34 cellular contexts compared by ENCODE assay signal in the genomic region with DNA sequence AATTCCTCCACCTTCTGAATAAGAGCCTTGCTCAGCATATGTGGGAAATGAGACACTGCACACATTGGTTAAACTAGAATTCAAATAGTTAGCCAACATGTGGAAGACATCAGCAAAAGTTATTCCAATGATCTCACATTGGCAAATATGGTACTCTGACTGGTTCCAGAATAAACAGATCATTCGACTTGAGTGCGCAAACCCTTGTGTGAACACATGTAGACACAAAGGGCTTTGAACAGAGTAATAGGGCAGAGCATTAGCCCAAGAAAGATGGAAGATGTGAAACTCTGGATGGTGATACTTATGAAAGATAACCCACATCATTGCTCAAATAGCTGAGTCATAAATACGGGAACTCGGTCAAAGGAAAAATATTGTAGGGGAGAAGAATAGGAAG.
DNase-seq lines count a peak whose midpoint lies in the region; ATAC-seq, FAIRE-seq and TF ChIP-seq lines count a peak whose summit lies in the region.
"Had no signal": no experiment of that assay in that cellular context is flagged by ENCODE, and none has a peak within 500 bp of the region (broad histone marks: within the 10 kb centered on the region; RNA-seq: fewer than 3 reads in every experiment).

No MANE protein-coding gene starts in this region.

- in situ Hi-C loops in GM13977 (cut with MboI; ENCODE audit: low pct_unique_long_range_greater_than_20kb, low sequenced_read_pairs, unreplicated experiment): no loop called here

- H3K79me2 ChIP-seq in keratinocyte (ENCODE audit: control insufficient read depth, insufficient read depth, low read length) (no peaks in the 10 kb centered on the region), PC-9 (ENCODE audit: low read depth) (no peaks in the 10 kb centered on the region)

- H3K36me3 Mint-ChIP-seq in type B pancreatic cell: peaks cover 4% of the 10 kb centered on the region
- no peaks in the 10 kb centered on the region for H3K36me3 Mint-ChIP-seq in activated T-helper 17 cell treated with anti-CD3 and anti-CD28 coated beads, Interleukin-2, amount 50 U/mL, for 72 hours (ENCODE audit: low read depth)
- H3K36me3 Mint-ChIP-seq: IgD-negative memory B cell, naive B cell had no signal

- peak overlapping the region; percentile 10 for H3K27ac Mint-ChIP-seq in type B pancreatic cell
- H3K27ac Mint-ChIP-seq in activated T-helper 17 cell treated with anti-CD3 and anti-CD28 coated beads, Interleukin-2, amount 50 U/mL, for 72 hours: no peak overlapping the region
- H3K27ac Mint-ChIP-seq: activated CD8-positive, alpha-beta T cell treated with anti-CD3 and anti-CD28 coated beads for 36 hours; IgD-negative memory B cell; naive B cell had no signal

- CTCF ChIA-PET in PC-9 (lab: Charles Lee): no interaction called here

- TF ChIP-seq CTCF in fibroblast of the aortic adventitia (IDR thresholded peaks at IDR 0.05; ENCODE audit: insufficient read depth, low read length) (no peak), keratinocyte (optimal IDR thresholded peaks at IDR 0.05 in 1 of 3, IDR thresholded peaks at IDR 0.05 in 1 of 3, conservative IDR thresholded peaks at IDR 0.05 in 1 of 3; ENCODE audit: extremely low read depth in 1 of 3, insufficient read depth in 2 of 3, low read length in 3 of 3) (no peak), type B pancreatic cell (conservative IDR thresholded peaks at IDR 0.05) (no peak), GM13977 (IDR thresholded peaks at IDR 0.05; ENCODE audit: extremely low read depth, insufficient read depth, missing control alignments) (no peak), PC-9 (conservative IDR thresholded peaks at IDR 0.05) (no peak)

- no peak for FAIRE-seq in keratinocyte (lab: Jason Lieb, UNC)
- FAIRE-seq: GM12892, islet of Langerhans had no signal

- intact Hi-C loops in PC-9 (cut with micrococcal nuclease; ENCODE audit: unreplicated experiment): no loop called here

- peak overlapping the region; percentile 44 for H3K4me2 ChIP-seq in keratinocyte (ENCODE audit: control insufficient read depth, extremely low read depth, insufficient read depth, low read depth, low read length)
- H3K4me2 ChIP-seq in PC-9: no peak overlapping the region
- H3K4me2 ChIP-seq: BLaER1 treated with 17β-estradiol and CSF1 and Interleukin-3, amounts not matched to agents 10 nM and 100 nM had no signal

- H3K9me3 ChIP-seq in keratinocyte (ENCODE audit: control insufficient read depth, low read depth, low read length): no peaks in the 10 kb centered on the region
- H3K9me3 ChIP-seq in PC-9 (ENCODE audit: insufficient read depth, low read depth): no peaks in the 10 kb centered on the region
- H3K9me3 ChIP-seq: BLaER1 treated with 17β-estradiol and CSF1 and Interleukin-3, amounts not matched to agents 10 nM and 100 nM; left lung; neutrophil; Peyer's patch; sigmoid colon; transverse colon had no signal

- H4K20me1 ChIP-seq in keratinocyte (ENCODE audit: control insufficient read depth, extremely low read depth, insufficient read depth, low read length): no peaks in the 10 kb centered on the region
- no peaks in the 10 kb centered on the region for H4K20me1 ChIP-seq in PC-9 (ENCODE audit: insufficient read depth)
- H4K20me1 ChIP-seq: BLaER1 treated with 17β-estradiol and CSF1 and Interleukin-3, amounts not matched to agents 10 nM and 100 nM had no signal

- H3K4me1 Mint-ChIP-seq in type B pancreatic cell (ENCODE audit: unreplicated experiment): peaks cover 5% of the 10 kb centered on the region
- H3K4me1 Mint-ChIP-seq in activated T-helper 17 cell treated with anti-CD3 and anti-CD28 coated beads, Interleukin-2, amount 50 U/mL, for 72 hours: no peaks in the 10 kb centered on the region
- H3K4me1 Mint-ChIP-seq: IgD-negative memory B cell, naive B cell had no signal

- H3K36me3 ChIP-seq in keratinocyte (ENCODE audit: control insufficient read depth in 2 of 2, extremely low read depth in 1 of 2, insufficient read depth in 2 of 2, low read length in 2 of 2) (no peaks in the 10 kb centered on the region), PC-9 (ENCODE audit: low read depth) (no peaks in the 10 kb centered on the region)
- H3K36me3 ChIP-seq: BLaER1 treated with 17β-estradiol and CSF1 and Interleukin-3, amounts not matched to agents 10 nM and 100 nM; left lung; neutrophil; Peyer's patch; sigmoid colon; transverse colon had no signal

- H3K4me3 Mint-ChIP-seq in type B pancreatic cell: no peak overlapping the region
- H3K4me3 Mint-ChIP-seq in activated T-helper 17 cell treated with anti-CD3 and anti-CD28 coated beads, Interleukin-2, amount 50 U/mL, for 72 hours: no peak overlapping the region
- H3K4me3 Mint-ChIP-seq: activated CD8-positive, alpha-beta T cell treated with anti-CD3 and anti-CD28 coated beads for 36 hours; IgD-negative memory B cell; naive B cell had no signal

- H3K27me3 ChIP-seq in keratinocyte (ENCODE audit: control insufficient read depth, extremely low read depth, insufficient read depth, low read length) (no peaks in the 10 kb centered on the region), PC-9 (ENCODE audit: insufficient read depth, low read depth) (no peaks in the 10 kb centered on the region)
- H3K27me3 ChIP-seq: BLaER1 treated with 17β-estradiol and CSF1 and Interleukin-3, amounts not matched to agents 10 nM and 100 nM; left lung; neutrophil; Peyer's patch; sigmoid colon; transverse colon had no signal

- no peaks in the 10 kb centered on the region for H3F3A ChIP-seq in PC-9 (ENCODE audit: insufficient read depth, low read depth)

- H3K9me3 Mint-ChIP-seq in type B pancreatic cell: no peaks in the 10 kb centered on the region
- peaks cover 11% of the 10 kb centered on the region for H3K9me3 Mint-ChIP-seq in activated T-helper 17 cell treated with anti-CD3 and anti-CD28 coated beads, Interleukin-2, amount 50 U/mL, for 72 hours

- peak overlapping the region; percentile 83 for H2AFZ ChIP-seq in keratinocyte (ENCODE audit: control insufficient read depth, low read length)
- no peak overlapping the region for H2AFZ ChIP-seq in PC-9

- peak overlapping the region; percentile 34 for H3K27ac ChIP-seq in keratinocyte (ENCODE audit: control insufficient read depth, insufficient read depth, low read length)
- no peak overlapping the region for H3K27ac ChIP-seq in PC-9
- H3K27ac ChIP-seq: 22Rv1; BLaER1 treated with 17β-estradiol and CSF1 and Interleukin-3, amounts not matched to agents 10 nM and 100 nM; coronary artery; left lung; neutrophil; Peyer's patch; transverse colon had no signal

- H3K4me1 ChIP-seq in keratinocyte (ENCODE audit: control insufficient read depth, extremely low read depth, insufficient read depth, low read length) (no peaks in the 10 kb centered on the region), PC-9 (replicated peaks; ENCODE audit: insufficient read depth) (no peaks in the 10 kb centered on the region)
- H3K4me1 ChIP-seq: BLaER1 treated with 17β-estradiol and CSF1 and Interleukin-3, amounts not matched to agents 10 nM and 100 nM; left lung; Peyer's patch; sigmoid colon; transverse colon had no signal

- H3K9me1 ChIP-seq in keratinocyte (ENCODE audit: control insufficient read depth, extremely low read depth, insufficient read depth, low read length): no peaks in the 10 kb centered on the region

- H3K4me3 ChIP-seq in fibroblast of the aortic adventitia (ENCODE audit: low read depth, low read length) (no peak overlapping the region), keratinocyte (ENCODE audit: control insufficient read depth in 2 of 3, extremely low read depth in 1 of 3, insufficient read depth in 2 of 3, low read depth in 1 of 3, low read length in 3 of 3) (no peak overlapping the region), PC-9 (no peak overlapping the region)
- H3K4me3 ChIP-seq: BLaER1 treated with 17β-estradiol and CSF1 and Interleukin-3, amounts not matched to agents 10 nM and 100 nM; coronary artery; left lung; Peyer's patch; sigmoid colon; transverse colon had no signal

- no TSS peak for BruUV-seq in PC-9 (replicated peaks; lab: Mats Ljungman, UMichigan)

- H3K9ac ChIP-seq in keratinocyte (ENCODE audit: control insufficient read depth, extremely low read depth, insufficient read depth, low read length): no peak overlapping the region
- H3K9ac ChIP-seq: BLaER1 treated with 17β-estradiol and CSF1 and Interleukin-3, amounts not matched to agents 10 nM and 100 nM had no signal

- dilution Hi-C loops in keratinocyte (cut with MboI; ENCODE audit: extremely low pct_ligation_motif_present, low sequenced_read_pairs): no loop called here

- ATAC-seq in activated T-helper 17 cell treated with anti-CD3 and anti-CD28 coated beads, Interleukin-2, amount 50 U/mL, for 72 hours (replicated peaks): no peak
- ATAC-seq: activated CD8-positive, alpha-beta T cell treated with anti-CD3 and anti-CD28 coated beads for 36 hours; HCT116; left lung had no signal

- POLR2A ChIA-PET in PC-9 (lab: Charles Lee; ENCODE audit: unreplicated experiment): no interaction called here

- no peaks in the 10 kb centered on the region for H3K9me2 ChIP-seq in PC-9 (ENCODE audit: insufficient read depth)

- peaks cover 23% of the 10 kb centered on the region for H3K27me3 Mint-ChIP-seq in type B pancreatic cell
- H3K27me3 Mint-ChIP-seq in activated T-helper 17 cell treated with anti-CD3 and anti-CD28 coated beads, Interleukin-2, amount 50 U/mL, for 72 hours: no peaks in the 10 kb centered on the region
- H3K27me3 Mint-ChIP-seq: activated CD8-positive, alpha-beta T cell treated with anti-CD3 and anti-CD28 coated beads for 36 hours; IgD-negative memory B cell; naive B cell had no signal

- DNase-seq in DMS53 (lab: John Stamatoyannopoulos, UW): peak; percentile 16
- no peak for DNase-seq in DMS53 treated with DMSO at 0.1 percent for 48 hours (lab: John Stamatoyannopoulos, UW; ENCODE audit: unreplicated experiment)
- DNase-seq in fibroblast of the aortic adventitia (ENCODE audit: low read depth): peak; percentile 31
- no peak for DNase-seq in keratinocyte (ENCODE audit: low read depth, low spot score)
- DNase-seq in type B pancreatic cell (ENCODE audit: extremely low spot score, unreplicated experiment): no peak
- DNase-seq in GM13977 (ENCODE audit: low spot score): no peak
- no peak for DNase-seq in PC-9
- DNase-seq: activated CD8-positive, alpha-beta memory T cell treated with anti-CD3 and anti-CD28 coated beads, Interleukin-2, amount 50 U/mL, for 48 hours; activated CD8-positive, alpha-beta T cell treated with anti-CD3 and anti-CD28 coated beads for 36 hours; activated naive CD4-positive, alpha-beta T cell treated with anti-CD3 and anti-CD28 coated beads, Interleukin-2, amount 50 U/mL, for 16 hours; anterior cingulate cortex; caudate nucleus; effector memory CD4-positive, alpha-beta T cell; glutamatergic neuron; left lung; naive B cell; NCI-H1694; NCI-H446; NCI-H774; Peyer's patch; SIG-M5; sigmoid colon; stimulated activated CD4-positive, alpha-beta T cell treated with anti-CD3 and anti-CD28 coated beads, Interleukin-4, amount 100 ng/mL, for 1 hour; T-helper 9 cell; transverse colon had no signal

Comparison
In these comparisons a context has a peak if more than half of its experiments do, and no peak if none do; other contexts are left out.
1. DNase-seq: peak in DMS53 (single experiment) and fibroblast of the aortic adventitia (single experiment); none in DMS53 treated with DMSO at 0.1 percent for 48 hours (single experiment), keratinocyte (single experiment), type B pancreatic cell (single experiment), GM13977 (single experiment) and PC-9 (0 of 2).